Comparison of ENCODE assay signal across 14 cellular contexts in genomic region chr4:6563935-6564645, GRCh38. TPM values are rescaled to one million over a fixed set of nuclear protein-coding genes. Genes with fewer than 3 reads are reported as not detected.
A peak's percentile ranks its signal among the peaks of the same experiment; 100 is the strongest.
DNase-seq lines count a peak whose midpoint lies in the region; ATAC-seq and TF ChIP-seq lines count a peak whose summit lies in the region.
"Had no signal": no experiment of that assay in that cellular context is flagged by ENCODE, and none has a peak within 500 bp of the region (broad histone marks: within the 10 kb centered on the region; RNA-seq: fewer than 3 reads in every experiment).

No MANE protein-coding gene starts in this region.

- no peak for TF ChIP-seq CTCF in astrocyte of the cerebellum (IDR thresholded peaks at IDR 0.05; ENCODE audit: low read depth, low read length, missing control alignments)

- peak; percentile 9 to 15 for ATAC-seq in activated T-cell treated with anti-CD3 and anti-CD28 coated beads, Interleukin-2, amount 50 U/mL, for 4 hours

- H3K27me3 Mint-ChIP-seq in activated T-cell treated with anti-CD3 and anti-CD28 coated beads, Interleukin-2, amount 50 U/mL, for 4 hours (ENCODE audit: low read depth) = peaks cover 52% of the 10 kb centered on the region

- no peak overlapping the region for H3K4me3 Mint-ChIP-seq in activated T-cell treated with anti-CD3 and anti-CD28 coated beads, Interleukin-2, amount 50 U/mL, for 4 hours
- H3K4me3 Mint-ChIP-seq: activated naive CD8-positive, alpha-beta T cell treated with anti-CD3 and anti-CD28 coated beads for 36 hours had no signal

- no peaks in the 10 kb centered on the region for H3K36me3 ChIP-seq in iPS-15b (ENCODE audit: control insufficient read depth, insufficient read depth, low read length)
- H3K36me3 ChIP-seq in thymus (ENCODE audit: control insufficient read depth, insufficient read depth) = no peaks in the 10 kb centered on the region

- DNase-seq in activated T-cell treated with anti-CD3 and anti-CD28 coated beads, Interleukin-2, amount 50 U/mL, for 4 hours = no peak
- no peak for DNase-seq in activated T-cell treated with anti-CD3 and anti-CD28 coated beads, Interleukin-2, amount 50 U/mL, for 48 hours
- DNase-seq in astrocyte of the cerebellum (ENCODE audit: low read depth) = no peak
- DNase-seq in NCI-H1417 treated with DMSO at 0.1 percent for 48 hours (lab: John Stamatoyannopoulos, UW) = no peak
- no peak for DNase-seq in NCI-H2227 treated with DMSO at 0.1 percent for 48 hours (lab: John Stamatoyannopoulos, UW)
- no peak for DNase-seq in ACHN
- DNase-seq: activated naive CD8-positive, alpha-beta T cell treated with anti-CD3 and anti-CD28 coated beads for 36 hours; hippocampal formation; PC-3; T-helper 2 cell had no signal

- H3K4me1 Mint-ChIP-seq in activated T-cell treated with anti-CD3 and anti-CD28 coated beads, Interleukin-2, amount 50 U/mL, for 4 hours (ENCODE audit: low read depth) = peaks cover 7% of the 10 kb centered on the region

- 15% methylated on average over 66 of the region's 66 CpGs for WGBS in thymus

- H3K27ac ChIP-seq in thymus (ENCODE audit: low read depth) = no peak overlapping the region
- H3K27ac ChIP-seq: KMS-11 had no signal

- H3K4me3 ChIP-seq in astrocyte of the cerebellum (ENCODE audit: low read depth, low read length) (peak overlapping the region; percentile 23), iPS-15b (ENCODE audit: low read depth, low read length) (peak overlapping the region; percentile 35), thymus (ENCODE audit: low read length) (peak overlapping the region; percentile 20)

- in situ Hi-C loops in astrocyte of the cerebellum (cut with HindIII; ENCODE audit: low sequenced_read_pairs) (no loop called here), ACHN (cut with HindIII; ENCODE audit: low pct_ligation_motif_present, low pct_unique_long_range_greater_than_20kb, low sequenced_read_pairs) (no loop called here)

- H3K9me3 ChIP-seq in iPS-15b (ENCODE audit: control insufficient read depth, insufficient read depth, low read length) (no peaks in the 10 kb centered on the region), thymus (ENCODE audit: control insufficient read depth) (peaks cover 2% of the 10 kb centered on the region)

- peaks cover 3% of the 10 kb centered on the region for H3K4me1 ChIP-seq in iPS-15b (ENCODE audit: control insufficient read depth, insufficient read depth, low read length)
- no peaks in the 10 kb centered on the region for H3K4me1 ChIP-seq in thymus (ENCODE audit: control insufficient read depth, insufficient read depth, low read length)

- H3K9me3 Mint-ChIP-seq in activated T-cell treated with anti-CD3 and anti-CD28 coated beads, Interleukin-2, amount 50 U/mL, for 4 hours = no peaks in the 10 kb centered on the region
- H3K9me3 Mint-ChIP-seq: activated naive CD8-positive, alpha-beta T cell treated with anti-CD3 and anti-CD28 coated beads for 36 hours; type B pancreatic cell had no signal

- H3K36me3 Mint-ChIP-seq in activated T-cell treated with anti-CD3 and anti-CD28 coated beads, Interleukin-2, amount 50 U/mL, for 4 hours (ENCODE audit: insufficient read depth) = no peaks in the 10 kb centered on the region
- H3K36me3 Mint-ChIP-seq: activated naive CD8-positive, alpha-beta T cell treated with anti-CD3 and anti-CD28 coated beads for 36 hours; type B pancreatic cell had no signal

- peaks cover 75% of the 10 kb centered on the region for H3K27me3 ChIP-seq in iPS-15b (ENCODE audit: control insufficient read depth, insufficient read depth, low read length)
- H3K27me3 ChIP-seq in thymus (ENCODE audit: control insufficient read depth, insufficient read depth) = peaks cover 38% of the 10 kb centered on the region

- H3K9ac ChIP-seq in iPS-15b (ENCODE audit: low read depth, low read length) = no peak overlapping the region
- H3K9ac ChIP-seq: KMS-11 had no signal

RNA-seq across cellular contexts. Expression of gene MAN2B2, which starts 10.9 kb away (rescaled TPM):
- total RNA-seq in activated T-cell treated with anti-CD3 and anti-CD28 coated beads, Interleukin-2, amount 50 U/mL, for 4 hours = 10 to 100 TPM; 11.9 to 13.4 (median 12.7) TPM
- polyA plus RNA-seq in thymus = 14.3 TPM
